13 cellular contexts compared by ENCODE assay signal in the genomic region with DNA sequence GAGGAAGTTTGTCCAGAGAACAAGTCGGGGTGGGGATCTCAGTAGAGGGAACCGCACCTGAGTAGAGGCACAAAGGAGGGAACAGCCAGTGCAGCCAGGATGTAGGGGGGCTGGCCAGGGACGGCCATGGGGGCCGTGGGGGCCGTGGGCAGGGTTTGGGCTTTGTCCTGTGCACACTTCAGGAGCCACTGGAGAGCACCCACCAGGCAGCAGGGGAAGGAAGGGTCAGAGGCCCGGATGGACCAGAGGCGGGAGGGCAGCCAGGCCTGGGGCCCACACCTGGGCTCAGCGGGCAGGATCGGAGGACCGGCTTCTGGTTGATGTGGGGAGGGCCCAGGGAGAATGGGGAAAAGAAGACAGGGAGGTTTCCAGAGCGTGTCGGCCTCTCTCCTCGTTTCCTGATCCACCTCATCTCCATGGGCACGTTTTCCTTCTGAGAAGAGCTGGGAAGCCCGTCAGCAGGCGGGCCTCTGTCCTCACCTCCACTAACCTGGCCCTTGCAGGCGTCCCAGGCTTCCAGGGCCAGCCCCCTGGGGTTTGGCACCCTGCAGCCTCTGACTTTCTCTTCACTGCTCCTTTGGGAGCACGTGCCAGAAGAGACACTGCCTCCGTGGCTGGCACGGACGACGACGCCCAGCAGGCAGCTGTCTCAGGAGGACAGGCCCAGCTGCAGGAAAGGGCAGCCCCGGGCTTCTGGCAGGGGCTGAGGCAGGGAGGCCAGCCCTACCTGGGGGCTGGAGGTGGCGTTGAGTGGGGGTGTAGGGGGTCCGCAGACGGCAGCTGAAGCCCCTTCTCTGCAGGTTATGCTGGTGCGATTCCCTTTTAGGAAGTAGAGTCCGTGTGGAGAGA. TPM values are rescaled to one million over a fixed set of nuclear protein-coding genes. Genes with fewer than 3 reads are reported as not detected.
DNase-seq lines count a peak whose midpoint lies in the region; ATAC-seq, FAIRE-seq and TF ChIP-seq lines count a peak whose summit lies in the region.
"Had no signal": no experiment of that assay in that cellular context is flagged by ENCODE, and none has a peak within 500 bp of the region (broad histone marks: within the 10 kb centered on the region; RNA-seq: fewer than 3 reads in every experiment).

No MANE protein-coding gene starts in this region.

- peaks cover 12% of the 10 kb centered on the region for H3K4me1 Mint-ChIP-seq in CD4-positive, alpha-beta T cell (ENCODE audit: low read depth)

- H3K27ac Mint-ChIP-seq in CD4-positive, alpha-beta T cell, result no peak overlapping the region
- H3K27ac Mint-ChIP-seq: activated naive CD8-positive, alpha-beta T cell had no signal

- intact Hi-C loops in HepG2 (cut with micrococcal nuclease; ENCODE audit: unreplicated experiment), result loop anchor here (10.0 kb wide), 1 partner anchor 73 kb away; a partner anchor contains a TSS
- intact Hi-C loops in CD4-positive, alpha-beta T cell (cut with DNase I, micrococcal nuclease), result no loop called here

- TF ChIP-seq CTCF in HepG2 (CRISPR knock-in tag; IDR thresholded peaks at IDR 0.05), result no peak
- TF ChIP-seq CTCF in CD4-positive, alpha-beta T cell (IDR thresholded peaks at IDR 0.05), result no peak

- no peak for TF ChIP-seq RAD21 in HepG2 (CRISPR knock-in tag; IDR thresholded peaks at IDR 0.05)

- no peak overlapping the region for H3K4me3 Mint-ChIP-seq in CD4-positive, alpha-beta T cell

- H3K9me3 ChIP-seq in duodenal mucosa (ENCODE audit: control insufficient read depth in 1 of 2, low read length in 2 of 2) (no peaks in the 10 kb centered on the region), HepG2 (ENCODE audit: low read length) (no peaks in the 10 kb centered on the region)
- H3K9me3 ChIP-seq in CD4-positive, alpha-beta T cell (ENCODE audit: control insufficient read depth, low read length), result no peaks in the 10 kb centered on the region
- H3K9me3 ChIP-seq: Caco-2 had no signal

- H3K4me1 ChIP-seq in duodenal mucosa (ENCODE audit: control insufficient read depth in 1 of 2, insufficient read depth in 2 of 2, low read length in 2 of 2), result peaks cover 11 to 15% of the 10 kb centered on the region in 2 donors
- peaks cover 82% of the 10 kb centered on the region for H3K4me1 ChIP-seq in HepG2 (ENCODE audit: insufficient read depth, low read length)

- peaks cover 2% of the 10 kb centered on the region for H3K9me3 Mint-ChIP-seq in CD4-positive, alpha-beta T cell

- peak; percentile 30 for DNase-seq in NCI-H69 (lab: John Stamatoyannopoulos, UW)
- no peak for DNase-seq in HepG2 (ENCODE audit: low spot score)
- DNase-seq in retina, result peak; percentile 58
- no peak for DNase-seq in CD4-positive, alpha-beta T cell
- DNase-seq in NCI-H2171 (lab: John Stamatoyannopoulos, UW), result no peak
- DNase-seq: Caco-2, cortex of kidney, HCEC 1CT, NCI-H2171 treated with DMSO at 0.1 percent for 48 hours had no signal

- BruUV-seq in HepG2 (replicated peaks; lab: Mats Ljungman, UMichigan), result no TSS peak

- H3K36me3 Mint-ChIP-seq in CD4-positive, alpha-beta T cell (ENCODE audit: low read depth), result peaks cover 6% of the 10 kb centered on the region

- ATAC-seq in HepG2 (no peak), HG03571 (IDR thresholded peaks at IDR 0.05; ENCODE audit: unreplicated experiment) (no peak), HG02571 (IDR thresholded peaks at IDR 0.05; ENCODE audit: unreplicated experiment) (no peak)
- ATAC-seq in CD4-positive, alpha-beta T cell (ENCODE audit: poor library complexity), result no peak

- no peaks in the 10 kb centered on the region for H3K27me3 Mint-ChIP-seq in CD4-positive, alpha-beta T cell
- H3K27me3 Mint-ChIP-seq: activated naive CD8-positive, alpha-beta T cell had no signal

- in situ Hi-C loops in HepG2 (cut with HindIII; ENCODE audit: extremely low pct_ligation_motif_present, low pct_unique_long_range_greater_than_20kb), result no loop called here

- FAIRE-seq in HepG2 (lab: Jason Lieb, UNC), result no peak

- TF ChIP-seq EP300 in HepG2 (IDR thresholded peaks at IDR 0.05; ENCODE audit: low read depth in 2 of 2, low read length in 2 of 2), result no peak
- TF ChIP-seq EP300 in HepG2 (CRISPR knock-in tag; IDR thresholded peaks at IDR 0.05; ENCODE audit: borderline replicate concordance), result no peak

- CTCF ChIA-PET in HepG2 (lab: Yijun Ruan, JAX; ENCODE audit: low intra/inter-chr PET ratio, low total read pairs), result no interaction called here
- CTCF ChIA-PET in CD4-positive, alpha-beta T cell (lab: Charles Lee), result interaction anchor here (1.4 kb wide), 1 partner anchor 87 kb away, joined by 4 read pairs; a partner anchor contains a TSS

- TF ChIP-seq POLR2A in HepG2 (IDR thresholded peaks at IDR 0.05; ENCODE audit: insufficient read depth in 1 of 2, low read depth in 2 of 2, low read length in 2 of 2), result no peak

- H3K79me2 ChIP-seq in HepG2 (ENCODE audit: insufficient read depth, low read length), result no peaks in the 10 kb centered on the region

- no peak overlapping the region for H2AFZ ChIP-seq in HepG2 (ENCODE audit: low read length)

- WGBS in HepG2 (ENCODE audit: low lambda C conversion rate), result 86% methylated on average over 24 of the region's 29 CpGs

- no peaks in the 10 kb centered on the region for H4K20me1 ChIP-seq in HepG2 (ENCODE audit: insufficient read depth, low read length)

- peak overlapping the region; percentile 85 for H3K4me2 ChIP-seq in HepG2 (ENCODE audit: low read depth, low read length)

- H3K4me3 ChIP-seq in duodenal mucosa (ENCODE audit: low read depth in 1 of 2, low read length in 2 of 2) (peak overlapping the region; percentile 43 to 50), HepG2 (replicated peaks in 1 of 3; ENCODE audit: insufficient read depth in 1 of 3, low read depth in 2 of 3, low read length in 3 of 3) (peak overlapping the region in 1 of 3 experiments; percentile 63; a peak in 1 of 6 replicates)

- POLR2A ChIA-PET in HepG2 (lab: Yijun Ruan, JAX), result interaction anchor here (2.2 kb wide), 1 partner anchor 26 kb away, joined by 11 read pairs; no protein-coding TSS in a partner anchor
- POLR2A ChIA-PET in CD4-positive, alpha-beta T cell (lab: Charles Lee), result interaction anchor here (2.0 kb wide), 1 partner anchor 26 kb away, joined by 4 read pairs; no protein-coding TSS in a partner anchor

- H3K27me3 ChIP-seq in duodenal mucosa (ENCODE audit: control insufficient read depth in 1 of 2, insufficient read depth in 2 of 2, low read length in 2 of 2), result no peaks in the 10 kb centered on the region
- H3K27me3 ChIP-seq in HepG2 (ENCODE audit: control insufficient read depth in 1 of 2, insufficient read depth in 2 of 2, low read length in 2 of 2), result no peaks in the 10 kb centered on the region
- H3K27me3 ChIP-seq in CD4-positive, alpha-beta T cell (ENCODE audit: control insufficient read depth, insufficient read depth, low read length), result no peaks in the 10 kb centered on the region

- H3K27ac ChIP-seq in duodenal mucosa (ENCODE audit: low read depth, low read length) (no peak overlapping the region), HepG2 (ENCODE audit: extremely low read length, insufficient read depth, low read length) (peak overlapping the region; percentile 66)
- no peak overlapping the region for H3K27ac ChIP-seq in CD4-positive, alpha-beta T cell (ENCODE audit: low read depth, low read length)

- H3K36me3 ChIP-seq in duodenal mucosa (ENCODE audit: control insufficient read depth in 1 of 2, insufficient read depth in 2 of 2, low read length in 2 of 2) (no peaks in the 10 kb centered on the region), HepG2 (replicated peaks in 1 of 2; ENCODE audit: control insufficient read depth in 1 of 2, insufficient read depth in 2 of 2, low read length in 2 of 2) (no peaks in the 10 kb centered on the region)

- H3K9ac ChIP-seq in duodenal mucosa (ENCODE audit: low read depth in 1 of 2, low read length in 2 of 2), result peak overlapping the region; percentile 43 to 46
- peak overlapping the region; percentile 39 for H3K9ac ChIP-seq in HepG2 (ENCODE audit: insufficient read depth, low read depth, low read length)

RNA-seq across cellular contexts. Expression of a gene that starts 16.8 kb away (rescaled TPM):
- total RNA-seq in HepG2 (2016; rRNA removed; fragmentation: Illumina TruSeq; extraction: Trizol), result 114 and 151 TPM in 2 replicates
- total RNA-seq in HepG2 (2016; cell fraction: cytosol; rRNA removed; fragmentation: Illumina TruSeq; extraction: Trizol; ENCODE audit: low read depth), result 28.6 and 35.2 TPM in 2 replicates
- 115 and 149 TPM in 2 replicates for total RNA-seq in HepG2 (2016; cell fraction: insoluble cytoplasmic fraction; rRNA removed; fragmentation: Illumina TruSeq; extraction: Trizol)
- 62.0 and 68.5 TPM in 2 replicates for total RNA-seq in HepG2 (2016; cell fraction: membrane; rRNA removed; fragmentation: Illumina TruSeq; extraction: Trizol)
- 61.1 and 71.3 TPM in 2 replicates for total RNA-seq in HepG2 (2016; cell fraction: nucleus; rRNA removed; fragmentation: Illumina TruSeq; extraction: Trizol)
- polyA plus RNA-seq in HepG2 (2011; rRNA removed), result 165 and 184 TPM in 2 replicates
- polyA plus RNA-seq in HepG2 (2011; cell fraction: cytosol; rRNA removed), result 146 and 162 TPM in 2 replicates
- 215 and 264 TPM in 2 replicates for polyA plus RNA-seq in HepG2 (2011; cell fraction: nucleus; rRNA removed)
- 82.4 and 87.9 TPM in 2 replicates for polyA plus RNA-seq in HepG2 (2012)
- polyA plus RNA-seq in HepG2 (2016; cell fraction: cytosol; fragmentation: Illumina TruSeq; extraction: Trizol; ENCODE audit: low read depth), result 45.4 and 55.7 TPM in 2 replicates
- 135 and 141 TPM in 2 replicates for polyA plus RNA-seq in HepG2 (2016; cell fraction: insoluble cytoplasmic fraction; fragmentation: Illumina TruSeq; extraction: Trizol; ENCODE audit: low read depth)
- polyA plus RNA-seq in HepG2 (2016; cell fraction: membrane; fragmentation: Illumina TruSeq; extraction: Trizol; ENCODE audit: low read depth), result 56.2 and 56.5 TPM in 2 replicates
- 113 and 114 TPM in 2 replicates for polyA plus RNA-seq in HepG2 (2016; cell fraction: nucleus; fragmentation: Illumina TruSeq; extraction: Trizol; ENCODE audit: insufficient read depth, low read depth)
- 159 and 241 TPM in 2 replicates for polyA minus RNA-seq in HepG2 (2011; rRNA and poly(A)+ RNA removed; ENCODE audit: low replicate concordance)
- polyA minus RNA-seq in HepG2 (2011; cell fraction: cytosol; rRNA and poly(A)+ RNA removed), result 48.1 and 61.1 TPM in 2 replicates
- polyA minus RNA-seq in HepG2 (2011; cell fraction: nucleus; rRNA and poly(A)+ RNA removed), result 60.5 and 61.0 TPM in 2 replicates
- 10 to 100 TPM; 74.8 to 77.0 TPM for total RNA-seq in CD4-positive, alpha-beta T cell

RNA-seq across cellular contexts. Expression of a gene that starts 42.8 kb away (rescaled TPM):
- 46.2 and 58.2 TPM in 2 replicates for total RNA-seq in HepG2 (2016; rRNA removed; fragmentation: Illumina TruSeq; extraction: Trizol)
- 4.4 and 4.5 TPM in 2 replicates for total RNA-seq in HepG2 (2016; cell fraction: cytosol; rRNA removed; fragmentation: Illumina TruSeq; extraction: Trizol; ENCODE audit: low read depth)
- 45.9 and 49.4 TPM in 2 replicates for total RNA-seq in HepG2 (2016; cell fraction: insoluble cytoplasmic fraction; rRNA removed; fragmentation: Illumina TruSeq; extraction: Trizol)
- 16.5 and 16.9 TPM in 2 replicates for total RNA-seq in HepG2 (2016; cell fraction: membrane; rRNA removed; fragmentation: Illumina TruSeq; extraction: Trizol)
- total RNA-seq in HepG2 (2016; cell fraction: nucleus; rRNA removed; fragmentation: Illumina TruSeq; extraction: Trizol), result 28.8 and 31.8 TPM in 2 replicates
- polyA plus RNA-seq in HepG2 (2011; rRNA removed), result 16.3 TPM in 2 replicates
- 10.6 and 12.2 TPM in 2 replicates for polyA plus RNA-seq in HepG2 (2011; cell fraction: cytosol; rRNA removed)
- polyA plus RNA-seq in HepG2 (2011; cell fraction: nucleus; rRNA removed), result 17.2 and 19.0 TPM in 2 replicates
- polyA plus RNA-seq in HepG2 (2012), result 19.7 and 22.4 TPM in 2 replicates
- 1.9 and 2.3 TPM in 2 replicates for polyA plus RNA-seq in HepG2 (2016; cell fraction: cytosol; fragmentation: Illumina TruSeq; extraction: Trizol; ENCODE audit: low read depth)
- 45.7 and 50.1 TPM in 2 replicates for polyA plus RNA-seq in HepG2 (2016; cell fraction: insoluble cytoplasmic fraction; fragmentation: Illumina TruSeq; extraction: Trizol; ENCODE audit: low read depth)
- polyA plus RNA-seq in HepG2 (2016; cell fraction: membrane; fragmentation: Illumina TruSeq; extraction: Trizol; ENCODE audit: low read depth), result 7.9 and 8.4 TPM in 2 replicates
- polyA plus RNA-seq in HepG2 (2016; cell fraction: nucleus; fragmentation: Illumina TruSeq; extraction: Trizol; ENCODE audit: insufficient read depth, low read depth), result 52.6 and 53.3 TPM in 2 replicates
- polyA minus RNA-seq in HepG2 (2011; rRNA and poly(A)+ RNA removed; ENCODE audit: low replicate concordance), result 26.5 and 39.4 TPM in 2 replicates
- 23.0 and 23.7 TPM in 2 replicates for polyA minus RNA-seq in HepG2 (2011; cell fraction: cytosol; rRNA and poly(A)+ RNA removed)
- 12.1 and 17.0 TPM in 2 replicates for polyA minus RNA-seq in HepG2 (2011; cell fraction: nucleus; rRNA and poly(A)+ RNA removed)
- 10 to 100 TPM; 18.6 to 19.2 TPM for total RNA-seq in CD4-positive, alpha-beta T cell

RNA-seq across cellular contexts. Expression of a gene that starts 42.9 kb away (rescaled TPM):
- total RNA-seq in HepG2 (2016; rRNA removed; fragmentation: Illumina TruSeq; extraction: Trizol), result 1.6 and 2.2 TPM in 2 replicates
- total RNA-seq in HepG2 (2016; cell fraction: cytosol; rRNA removed; fragmentation: Illumina TruSeq; extraction: Trizol; ENCODE audit: low read depth), result 2.9 and 3.0 TPM in 2 replicates
- total RNA-seq in HepG2 (2016; cell fraction: insoluble cytoplasmic fraction; rRNA removed; fragmentation: Illumina TruSeq; extraction: Trizol), result 1.8 and 2.1 TPM in 2 replicates
- total RNA-seq in HepG2 (2016; cell fraction: membrane; rRNA removed; fragmentation: Illumina TruSeq; extraction: Trizol), result 1.7 and 2.1 TPM in 2 replicates
- total RNA-seq in HepG2 (2016; cell fraction: nucleus; rRNA removed; fragmentation: Illumina TruSeq; extraction: Trizol), result 1.6 and 2.4 TPM in 2 replicates
- polyA plus RNA-seq in HepG2 (2011; rRNA removed), result 0.63 and 0.67 TPM in 2 replicates
- 0.68 and 0.87 TPM in 2 replicates for polyA plus RNA-seq in HepG2 (2011; cell fraction: cytosol; rRNA removed)
- polyA plus RNA-seq in HepG2 (2011; cell fraction: nucleus; rRNA removed), result 0.98 and 1.1 TPM in 2 replicates
- polyA plus RNA-seq in HepG2 (2012), result 0.92 and 0.95 TPM in 2 replicates
- 0.49 and 0.50 TPM in 2 replicates for polyA plus RNA-seq in HepG2 (2016; cell fraction: cytosol; fragmentation: Illumina TruSeq; extraction: Trizol; ENCODE audit: low read depth)
- 1.4 and 1.6 TPM in 2 replicates for polyA plus RNA-seq in HepG2 (2016; cell fraction: insoluble cytoplasmic fraction; fragmentation: Illumina TruSeq; extraction: Trizol; ENCODE audit: low read depth)
- polyA plus RNA-seq in HepG2 (2016; cell fraction: membrane; fragmentation: Illumina TruSeq; extraction: Trizol; ENCODE audit: low read depth), result 0.49 and 0.94 TPM in 2 replicates
- polyA plus RNA-seq in HepG2 (2016; cell fraction: nucleus; fragmentation: Illumina TruSeq; extraction: Trizol; ENCODE audit: insufficient read depth, low read depth), result 0.75 and 1.5 TPM in 2 replicates
- polyA minus RNA-seq in HepG2 (2011; rRNA and poly(A)+ RNA removed; ENCODE audit: low replicate concordance), result 0.48 and 3.0 TPM in 2 replicates
- 0.69 TPM in 1 of 2 replicates, not detected in the other for polyA minus RNA-seq in HepG2 (2011; cell fraction: cytosol; rRNA and poly(A)+ RNA removed)
- polyA minus RNA-seq in HepG2 (2011; cell fraction: nucleus; rRNA and poly(A)+ RNA removed), result 3.1 and 4.4 TPM in 2 replicates
- under 1 TPM; 0.59 to 0.93 TPM for total RNA-seq in CD4-positive, alpha-beta T cell

Comparison
In these comparisons a context has a peak if more than half of its experiments do, and no peak if none do; other contexts are left out.
1. DNase-seq: peak in NCI-H69 (single experiment) and retina (single experiment); none in HepG2 (single experiment), CD4-positive, alpha-beta T cell (0 of 10) and NCI-H2171 (single experiment).